ENCODE assay signal across 2 cellular contexts in the genomic region with DNA sequence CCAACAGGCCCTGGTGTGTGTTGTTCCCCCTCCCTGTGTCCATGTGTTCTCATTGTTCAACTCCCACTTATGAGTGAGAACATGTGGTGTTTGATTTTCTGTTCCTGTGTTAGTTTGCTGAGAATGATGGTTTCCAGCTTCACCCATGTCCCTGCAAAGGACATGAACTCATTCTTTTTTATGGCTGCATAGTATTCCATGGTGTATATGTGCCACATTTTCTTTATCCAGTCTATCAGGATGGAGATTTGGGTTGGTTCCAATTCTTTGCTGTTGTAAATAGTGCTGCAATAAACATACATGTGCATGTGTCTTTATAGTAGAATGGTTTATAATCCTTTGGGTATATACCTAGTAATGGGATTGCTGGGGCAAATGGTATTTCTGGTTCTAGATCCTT.
A peak's percentile ranks its signal among the peaks of the same experiment; 100 is the strongest.
TF ChIP-seq lines count a peak whose summit lies in the region.

No MANE protein-coding gene starts in this region.

TF ChIP-seq in HEK293, 187 proteins besides CTCF, POLR2A, EP300 and RAD21:
- TF ChIP-seq ZNF146 (tag by site-specific recombination; IDR thresholded peaks at IDR 0.05): peak; percentile 72; the same call in 1 of the 2 replicates
- TF ChIP-seq, protein P1, sequence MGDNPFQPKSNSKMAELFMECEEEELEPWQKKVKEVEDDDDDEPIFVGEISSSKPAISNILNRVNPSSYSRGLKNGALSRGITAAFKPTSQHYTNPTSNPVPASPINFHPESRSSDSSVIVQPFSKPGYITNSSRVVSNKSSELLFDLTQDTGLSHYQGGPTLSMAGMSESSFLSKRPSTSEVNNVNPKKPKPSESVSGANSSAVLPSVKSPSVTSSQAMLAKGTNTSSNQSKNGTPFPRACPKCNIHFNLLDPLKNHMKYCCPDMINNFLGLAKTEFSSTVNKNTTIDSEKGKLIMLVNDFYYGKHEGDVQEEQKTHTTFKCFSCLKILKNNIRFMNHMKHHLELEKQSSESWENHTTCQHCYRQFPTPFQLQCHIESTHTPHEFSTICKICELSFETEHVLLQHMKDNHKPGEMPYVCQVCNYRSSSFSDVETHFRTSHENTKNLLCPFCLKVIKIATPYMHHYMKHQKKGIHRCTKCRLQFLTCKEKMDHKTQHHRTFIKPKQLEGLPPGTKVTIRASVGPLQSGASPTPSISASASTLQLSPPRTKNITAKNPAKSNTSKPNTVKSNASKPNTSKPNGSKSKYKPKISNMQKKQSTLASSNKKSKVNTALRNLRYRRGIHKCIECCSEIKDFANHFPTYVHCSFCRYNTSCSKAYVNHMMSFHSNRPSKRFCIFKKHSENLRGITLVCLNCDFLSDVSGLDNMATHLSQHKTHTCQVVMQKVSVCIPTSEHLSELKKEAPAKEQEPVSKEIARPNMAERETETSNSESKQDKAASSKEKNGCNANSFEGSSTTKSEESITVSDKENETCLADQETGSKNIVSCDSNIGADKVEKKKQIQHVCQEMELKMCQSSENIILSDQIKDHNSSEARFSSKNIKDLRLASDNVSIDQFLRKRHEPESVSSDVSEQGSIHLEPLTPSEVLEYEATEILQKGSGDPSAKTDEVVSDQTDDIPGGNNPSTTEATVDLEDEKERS (tag by site-specific recombination; IDR thresholded peaks at IDR 0.05): 0 out of 2 replicates have a peak, but pooled peaks have one; percentile 15

TF ChIP-seq in K562, 482 proteins besides CTCF, POLR2A, EP300 and RAD21:
- peak; percentile 57 for TF ChIP-seq ZNF146 (CRISPR knock-in tag; IDR thresholded peaks at IDR 0.05; ENCODE audit: unreplicated experiment)
